In genomic region chr14:76413106-76413961, GRCh38 we compare ENCODE assay signal across 21 cellular contexts. TPM values are rescaled to one million over a fixed set of nuclear protein-coding genes. Genes with fewer than 3 reads are reported as not detected.
DNase-seq lines count a peak whose midpoint lies in the region; ATAC-seq, FAIRE-seq and TF ChIP-seq lines count a peak whose summit lies in the region.
"Had no signal": no experiment of that assay in that cellular context is flagged by ENCODE, and none has a peak within 500 bp of the region (broad histone marks: within the 10 kb centered on the region; RNA-seq: fewer than 3 reads in every experiment).

No MANE protein-coding gene starts in this region.

- BruUV-seq in endothelial cell of umbilical vein (replicated peaks; lab: Mats Ljungman, UMichigan) = no TSS peak

- H3K27ac ChIP-seq in endothelial cell of umbilical vein (ENCODE audit: insufficient read depth, low read depth, low read length) (no peak overlapping the region), heart left ventricle (no peak overlapping the region)
- H3K27ac ChIP-seq: 22Rv1 had no signal

- TF ChIP-seq POLR2A in endothelial cell of umbilical vein (IDR thresholded peaks at IDR 0.05; ENCODE audit: low read depth, low read length) (no peak), heart left ventricle (IDR thresholded peaks at IDR 0.05) (no peak)

- H3K9me3 Mint-ChIP-seq in stimulated activated naive CD8-positive, alpha-beta T cell treated with anti-CD3 and anti-CD28 coated beads, Interleukin-15, amount 100 ng/mL, for 72 hours = no peaks in the 10 kb centered on the region
- no peaks in the 10 kb centered on the region for H3K9me3 Mint-ChIP-seq in nephron progenitor cell
- H3K9me3 Mint-ChIP-seq in immature natural killer cell = no peaks in the 10 kb centered on the region
- H3K9me3 Mint-ChIP-seq: CD14-positive monocyte had no signal

- no peaks in the 10 kb centered on the region for H4K20me1 ChIP-seq in endothelial cell of umbilical vein (replicated peaks; ENCODE audit: control insufficient read depth, extremely low read depth, insufficient read depth, low read length)

- H3K9ac ChIP-seq in endothelial cell of umbilical vein (replicated peaks; ENCODE audit: extremely low read depth, insufficient read depth, low read length) = no peak overlapping the region

- H3K9me1 ChIP-seq in endothelial cell of umbilical vein (replicated peaks; ENCODE audit: control insufficient read depth, extremely low read depth, insufficient read depth, low read length) = no peaks in the 10 kb centered on the region

- H3K79me2 ChIP-seq in endothelial cell of umbilical vein (ENCODE audit: control insufficient read depth, insufficient read depth, low read length) = no peaks in the 10 kb centered on the region

- H3K4me1 Mint-ChIP-seq in stimulated activated naive CD8-positive, alpha-beta T cell treated with anti-CD3 and anti-CD28 coated beads, Interleukin-15, amount 100 ng/mL, for 72 hours = peaks cover 8% of the 10 kb centered on the region
- peaks cover 26% of the 10 kb centered on the region for H3K4me1 Mint-ChIP-seq in nephron progenitor cell
- H3K4me1 Mint-ChIP-seq in immature natural killer cell = peaks cover 4 to 7% of the 10 kb centered on the region in 2 donors

- 39 to 59% (median 46%) methylated on average over 17 to 23 of the region's 23 CpGs for WGBS in heart left ventricle, 4 donors

- peaks cover 77% of the 10 kb centered on the region for H3K27me3 Mint-ChIP-seq in stimulated activated naive CD8-positive, alpha-beta T cell treated with anti-CD3 and anti-CD28 coated beads, Interleukin-15, amount 100 ng/mL, for 72 hours
- H3K27me3 Mint-ChIP-seq in nephron progenitor cell (ENCODE audit: low read depth, poor library complexity) = peaks cover 54% of the 10 kb centered on the region
- H3K27me3 Mint-ChIP-seq in immature natural killer cell (ENCODE audit: low read depth in 3 of 3) = peaks cover 9 to 26% (median 10%) of the 10 kb centered on the region in 3 donors

- peak; percentile 68 for ATAC-seq in stimulated activated naive CD8-positive, alpha-beta T cell treated with anti-CD3 and anti-CD28 coated beads, Interleukin-15, amount 100 ng/mL, for 72 hours
- no peak for ATAC-seq in stimulated activated naive CD8-positive, alpha-beta T cell treated with anti-CD3 and anti-CD28 coated beads, Interleukin-15, Interleukin-2, amounts not matched to agents 100 U/mL and 50 U/mL, for 24 hours
- no peak for ATAC-seq in heart left ventricle
- ATAC-seq in GM18502 (IDR thresholded peaks at IDR 0.05; ENCODE audit: poor library complexity, unreplicated experiment) = no peak

- TF ChIP-seq CTCF in endothelial cell of umbilical vein (IDR thresholded peaks at IDR 0.05; ENCODE audit: extremely low read depth in 1 of 2, insufficient read depth in 1 of 2, low read depth in 1 of 2, low read length in 2 of 2) = no peak
- TF ChIP-seq CTCF in nephron progenitor cell (IDR thresholded peaks at IDR 0.05) = no peak
- no peak for TF ChIP-seq CTCF in heart left ventricle (IDR thresholded peaks at IDR 0.05)

- no peaks in the 10 kb centered on the region for H3K9me3 ChIP-seq in endothelial cell of umbilical vein (replicated peaks; ENCODE audit: control insufficient read depth, insufficient read depth, low read length)
- no peaks in the 10 kb centered on the region for H3K9me3 ChIP-seq in heart left ventricle

- H3K27me3 ChIP-seq in endothelial cell of umbilical vein (ENCODE audit: control insufficient read depth in 2 of 2, insufficient read depth in 2 of 2, low read length in 2 of 2) (peaks cover 13 to 21% of the 10 kb centered on the region in 2 experiments), heart left ventricle (peaks cover 0 to 28% (median 6%) of the 10 kb centered on the region in 9 donors)

- dilution Hi-C loops in endothelial cell of umbilical vein (cut with MboI; ENCODE audit: extremely low pct_ligation_motif_present, low sequenced_read_pairs) = no loop called here

- POLR2A ChIA-PET in endothelial cell of umbilical vein (lab: Charles Lee) = no interaction called here

- intact Hi-C loops in endothelial cell of umbilical vein (cut with micrococcal nuclease) = no loop called here
- intact Hi-C loops in heart left ventricle (cut with DNase I) = no loop called here

- no peaks in the 10 kb centered on the region for H3K36me3 Mint-ChIP-seq in nephron progenitor cell (ENCODE audit: low read depth)
- H3K36me3 Mint-ChIP-seq in immature natural killer cell = no peaks in the 10 kb centered on the region

- CTCF ChIA-PET in endothelial cell of umbilical vein (lab: Charles Lee) = interaction anchor here (1.5 kb wide), 1 partner anchor 363 kb away, joined by 5 read pairs; no protein-coding TSS in a partner anchor

- no peak overlapping the region for H3K4me2 ChIP-seq in endothelial cell of umbilical vein (ENCODE audit: insufficient read depth, low read length)

- H3K27ac Mint-ChIP-seq in stimulated activated naive CD8-positive, alpha-beta T cell treated with anti-CD3 and anti-CD28 coated beads, Interleukin-15, amount 100 ng/mL, for 72 hours = no peak overlapping the region
- H3K27ac Mint-ChIP-seq in nephron progenitor cell (no peak overlapping the region), immature natural killer cell (no peak overlapping the region)
- H3K27ac Mint-ChIP-seq: CD14-positive monocyte had no signal

- no peak overlapping the region for H3K4me3 ChIP-seq in endothelial cell of umbilical vein (replicated peaks in 1 of 3; ENCODE audit: insufficient read depth in 1 of 3, low read depth in 1 of 3, low read length in 3 of 3)
- H3K4me3 ChIP-seq in heart left ventricle = no peak overlapping the region

- FAIRE-seq in endothelial cell of umbilical vein (lab: Jason Lieb, UNC) = no peak
- FAIRE-seq: GM19239 had no signal

- no peak overlapping the region for H2AFZ ChIP-seq in endothelial cell of umbilical vein (ENCODE audit: low read depth, low read length)

- H3K4me1 ChIP-seq in endothelial cell of umbilical vein (ENCODE audit: control insufficient read depth, extremely low read depth, insufficient read depth, low read length) = no peaks in the 10 kb centered on the region
- no peaks in the 10 kb centered on the region for H3K4me1 ChIP-seq in heart left ventricle

- no peak overlapping the region for H3K4me3 Mint-ChIP-seq in stimulated activated naive CD8-positive, alpha-beta T cell treated with anti-CD3 and anti-CD28 coated beads, Interleukin-15, amount 100 ng/mL, for 72 hours
- H3K4me3 Mint-ChIP-seq in nephron progenitor cell (peak overlapping the region; percentile 73), immature natural killer cell (no peak overlapping the region)

- DNase-seq in stimulated activated naive CD8-positive, alpha-beta T cell treated with anti-CD3 and anti-CD28 coated beads, Interleukin-15, amount 100 ng/mL, for 72 hours = no peak
- no peak for DNase-seq in stimulated activated naive CD8-positive, alpha-beta T cell treated with anti-CD3 and anti-CD28 coated beads, Interleukin-15, Interleukin-2, amounts not matched to agents 100 U/mL and 50 U/mL, for 24 hours
- DNase-seq in endothelial cell of umbilical vein (ENCODE audit: low read depth, low spot score) (no peak), nephron progenitor cell (no peak), heart left ventricle (no peak), hippocampal formation (lab: John Stamatoyannopoulos, UW) (no peak), immature natural killer cell (no peak)
- DNase-seq: DMS79, IMR-90, Karpas-422, NCI-H1436 treated with DMSO at 0.1 percent for 48 hours, NCI-H2029, NCI-H524 treated with DMSO at 0.1 percent for 48 hours, SHP77 had no signal

- H3K36me3 ChIP-seq in endothelial cell of umbilical vein (ENCODE audit: control insufficient read depth in 2 of 2, extremely low read depth in 1 of 2, insufficient read depth in 2 of 2, low read length in 2 of 2) (no peaks in the 10 kb centered on the region), heart left ventricle (no peaks in the 10 kb centered on the region)

TF ChIP-seq in endothelial cell of umbilical vein, 7 proteins besides CTCF, POLR2A, EP300 and RAD21:
- TF ChIP-seq EZH2 (IDR thresholded peaks at IDR 0.05; ENCODE audit: borderline replicate concordance, low read depth, low read length, severe bottlenecking) = peak; percentile 17
- no peak for TF ChIP-seq MAX (IDR thresholded peaks at IDR 0.05; ENCODE audit: insufficient read depth, insufficient read length)
- TF ChIP-seq MYC (IDR thresholded peaks at IDR 0.05; ENCODE audit: low read depth, low read length) = no peak
- no peak for TF ChIP-seq JUN (IDR thresholded peaks at IDR 0.05; ENCODE audit: borderline replicate concordance, insufficient read depth, insufficient read length, low read depth)
TF ChIP-seq in endothelial cell of umbilical vein: peak in this region for 1.

RNA-seq across cellular contexts. Expression of gene ESRRB, which starts 37.4 kb away (rescaled TPM):
- not detected in 2 replicates for total RNA-seq in endothelial cell of umbilical vein
- polyA plus RNA-seq in endothelial cell of umbilical vein = not detected in 2 replicates
- polyA plus RNA-seq in endothelial cell of umbilical vein (2011; cell fraction: cytosol; rRNA removed) = not detected in 2 replicates
- polyA plus RNA-seq in endothelial cell of umbilical vein (2011; cell fraction: nucleus; rRNA removed) = not detected in 2 replicates
- polyA plus RNA-seq in endothelial cell of umbilical vein (2012) = not detected in 2 replicates
- polyA minus RNA-seq in endothelial cell of umbilical vein = 0.10 and 0.15 TPM in 2 replicates
- polyA minus RNA-seq in endothelial cell of umbilical vein (2011; cell fraction: cytosol; rRNA and poly(A)+ RNA removed) = not detected
- polyA minus RNA-seq in endothelial cell of umbilical vein (2011; cell fraction: nucleus; rRNA and poly(A)+ RNA removed) = not detected in 2 replicates
- total RNA-seq in heart left ventricle = 10 to 100 TPM in 2 of 9 donors, 1 to 10 TPM in 7; 4.1 to 16.9 (median 8.2) TPM
- polyA plus RNA-seq in heart left ventricle = 1 to 10 TPM; 6.5 to 7.1 TPM
- not detected for polyA plus RNA-seq in immature natural killer cell
- total RNA-seq: G401, IMR-90, RPMI7951 had no signal
- polyA plus RNA-seq: AG04450, CD14-positive monocyte, IMR-90 had no signal
